20 cellular contexts compared by ENCODE assay signal in the genomic region with DNA sequence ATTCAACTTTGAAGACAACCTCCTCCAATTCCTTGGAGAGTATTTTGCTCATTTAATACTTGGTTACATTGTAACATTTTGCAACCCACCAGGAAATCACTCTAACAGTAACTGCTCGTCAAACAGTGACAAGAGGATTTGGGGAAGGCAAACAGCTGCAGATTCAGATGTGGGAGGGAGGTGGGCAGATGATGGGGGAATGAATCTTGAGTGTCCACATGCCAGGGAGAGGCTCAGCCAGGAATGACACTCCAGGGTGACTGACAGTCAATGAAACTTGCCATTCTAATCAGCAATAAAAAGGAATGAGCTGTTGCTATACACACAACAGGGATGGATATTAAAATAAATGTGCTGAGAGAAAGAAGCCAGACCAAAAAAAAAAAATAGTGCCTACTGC.
A peak's percentile ranks its signal among the peaks of the same experiment; 100 is the strongest.
DNase-seq lines count a peak whose midpoint lies in the region; ATAC-seq and TF ChIP-seq lines count a peak whose summit lies in the region.
"Had no signal": no experiment of that assay in that cellular context is flagged by ENCODE, and none has a peak within 500 bp of the region (broad histone marks: within the 10 kb centered on the region; RNA-seq: fewer than 3 reads in every experiment).

No MANE protein-coding gene starts in this region.

- H3K9me3 Mint-ChIP-seq in activated CD8-positive, alpha-beta T cell treated with anti-CD3 and anti-CD28 coated beads for 36 hours: peaks cover 17% of the 10 kb centered on the region
- H3K9me3 Mint-ChIP-seq in activated CD8-positive, alpha-beta T cell treated with anti-CD3 and anti-CD28 coated beads, Interleukin-2, amount 10 ng/mL, durations not matched to agents 7 days and 5 days (ENCODE audit: insufficient read depth): peaks cover 11% of the 10 kb centered on the region
- H3K9me3 Mint-ChIP-seq in activated naive CD8-positive, alpha-beta T cell treated with anti-CD3 and anti-CD28 coated beads, Interleukin-2, amount 50 U/mL, for 24 hours: peaks cover 19% of the 10 kb centered on the region

- no peaks in the 10 kb centered on the region for H3K27me3 Mint-ChIP-seq in activated CD8-positive, alpha-beta T cell treated with anti-CD3 and anti-CD28 coated beads for 36 hours
- no peaks in the 10 kb centered on the region for H3K27me3 Mint-ChIP-seq in activated CD8-positive, alpha-beta T cell treated with anti-CD3 and anti-CD28 coated beads, Interleukin-2, amount 10 ng/mL, durations not matched to agents 7 days and 5 days (ENCODE audit: low read depth)
- no peaks in the 10 kb centered on the region for H3K27me3 Mint-ChIP-seq in activated naive CD8-positive, alpha-beta T cell treated with anti-CD3 and anti-CD28 coated beads, Interleukin-2, amount 50 U/mL, for 24 hours

- H4K20me1 ChIP-seq in neural cell (ENCODE audit: insufficient read depth): no peaks in the 10 kb centered on the region

- CTCF ChIA-PET in activated CD8-positive, alpha-beta T cell treated with anti-CD3 and anti-CD28 coated beads for 36 hours (lab: Charles Lee): interaction anchor here (1.8 kb wide), 1 partner anchor 60 kb away, joined by 7 read pairs; no protein-coding TSS in a partner anchor
- CTCF ChIA-PET in activated CD8-positive, alpha-beta T cell treated with anti-CD3 and anti-CD28 coated beads, Interleukin-2, amount 10 ng/mL, durations not matched to agents 7 days and 5 days (lab: Charles Lee): interaction anchor here (0.6 to 1.7 kb wide), 5 partner anchors 20 to 519 kb away, joined by 3 to 5 read pairs (median 3); no protein-coding TSS in a partner anchor

- no peaks in the 10 kb centered on the region for H3K36me3 ChIP-seq in neural cell (ENCODE audit: insufficient read depth, low read length)
- H3K36me3 ChIP-seq: brain microvascular endothelial cell, suprapubic skin had no signal

- peak; percentile 51 for TF ChIP-seq EP300 in neural cell (conservative IDR thresholded peaks at IDR 0.05; ENCODE audit: poor library complexity, severe bottlenecking)

- peak overlapping the region; percentile 17 for H3K4me2 ChIP-seq in neural cell (ENCODE audit: low read length)
- H3K4me2 ChIP-seq: SK-N-SH had no signal

- peaks cover 10% of the 10 kb centered on the region for H3F3A ChIP-seq in neural cell (ENCODE audit: insufficient read depth, low read length, poor library complexity, severe bottlenecking)

- intact Hi-C loops in activated CD8-positive, alpha-beta T cell treated with anti-CD3 and anti-CD28 coated beads for 36 hours (cut with micrococcal nuclease): no loop called here

- peak overlapping the region; percentile 95 for H3K27ac ChIP-seq in neural cell (ENCODE audit: low read length)
- H3K27ac ChIP-seq: brain microvascular endothelial cell, GM23248, suprapubic skin had no signal

- H3K9me3 ChIP-seq in neural cell (ENCODE audit: low read length): no peaks in the 10 kb centered on the region
- H3K9me3 ChIP-seq: suprapubic skin had no signal

- H3K4me3 Mint-ChIP-seq in activated CD8-positive, alpha-beta T cell treated with anti-CD3 and anti-CD28 coated beads for 36 hours: no peak overlapping the region
- no peak overlapping the region for H3K4me3 Mint-ChIP-seq in activated CD8-positive, alpha-beta T cell treated with anti-CD3 and anti-CD28 coated beads, Interleukin-2, amount 10 ng/mL, durations not matched to agents 7 days and 5 days
- no peak overlapping the region for H3K4me3 Mint-ChIP-seq in activated naive CD8-positive, alpha-beta T cell treated with anti-CD3 and anti-CD28 coated beads, Interleukin-2, amount 50 U/mL, for 24 hours
- H3K4me3 Mint-ChIP-seq: immature natural killer cell had no signal

- H2AFZ ChIP-seq in neural cell (ENCODE audit: low read depth, low read length): no peak overlapping the region
- H2AFZ ChIP-seq: GM23248 had no signal

- H3K4me3 ChIP-seq in neural cell (ENCODE audit: low read length): peak overlapping the region; percentile 46
- H3K4me3 ChIP-seq: GM23248, suprapubic skin had no signal

- peaks cover 53% of the 10 kb centered on the region for H3K4me1 Mint-ChIP-seq in activated CD8-positive, alpha-beta T cell treated with anti-CD3 and anti-CD28 coated beads for 36 hours (ENCODE audit: low read depth)
- H3K4me1 Mint-ChIP-seq in activated CD8-positive, alpha-beta T cell treated with anti-CD3 and anti-CD28 coated beads, Interleukin-2, amount 10 ng/mL, durations not matched to agents 7 days and 5 days (ENCODE audit: low read depth): peaks cover 50% of the 10 kb centered on the region
- peaks cover 59% of the 10 kb centered on the region for H3K4me1 Mint-ChIP-seq in activated naive CD8-positive, alpha-beta T cell treated with anti-CD3 and anti-CD28 coated beads, Interleukin-2, amount 50 U/mL, for 24 hours

- ATAC-seq in activated CD8-positive, alpha-beta T cell treated with anti-CD3 and anti-CD28 coated beads for 36 hours: no peak
- ATAC-seq in activated CD8-positive, alpha-beta T cell treated with anti-CD3 and anti-CD28 coated beads, Interleukin-2, amount 10 ng/mL, durations not matched to agents 7 days and 5 days: no peak
- no peak for ATAC-seq in activated naive CD8-positive, alpha-beta T cell treated with anti-CD3 and anti-CD28 coated beads, Interleukin-2, amount 50 U/mL, for 24 hours
- no peak for ATAC-seq in GM18502 (IDR thresholded peaks at IDR 0.05; ENCODE audit: poor library complexity, unreplicated experiment)

- in situ Hi-C loops in G401 (cut with HindIII; ENCODE audit: low sequenced_read_pairs): no loop called here

- TF ChIP-seq RAD21 in neural cell (conservative IDR thresholded peaks at IDR 0.05): no peak

- peak overlapping the region; percentile 45 for H3K9ac ChIP-seq in neural cell (ENCODE audit: low read length)
- H3K9ac ChIP-seq: GM23248, SK-N-SH had no signal

- no peaks in the 10 kb centered on the region for H3K9me2 ChIP-seq in neural cell (ENCODE audit: insufficient read depth, low read length)
- H3K9me2 ChIP-seq: SK-N-SH had no signal

- no peak for TF ChIP-seq CTCF in activated CD8-positive, alpha-beta T cell treated with anti-CD3 and anti-CD28 coated beads for 36 hours (IDR thresholded peaks at IDR 0.05)
- TF ChIP-seq CTCF in neural cell (IDR thresholded peaks at IDR 0.05; ENCODE audit: poor library complexity, severe bottlenecking): no peak

- no peak for DNase-seq in activated CD8-positive, alpha-beta T cell treated with anti-CD3 and anti-CD28 coated beads for 36 hours
- DNase-seq in activated CD8-positive, alpha-beta T cell treated with anti-CD3 and anti-CD28 coated beads, Interleukin-2, amount 10 ng/mL, durations not matched to agents 7 days and 5 days: no peak
- peak; percentile 50 for DNase-seq in LHCN-M2 (ENCODE audit: low read depth)
- DNase-seq in activated naive CD8-positive, alpha-beta T cell treated with anti-CD3 and anti-CD28 coated beads, Interleukin-2, amount 50 U/mL, for 24 hours: no peak
- no peak for DNase-seq in G401 (ENCODE audit: low spot score)
- no peak for DNase-seq in NCI-H1105 treated with DMSO at 0.1 percent for 48 hours (lab: John Stamatoyannopoulos, UW)
- DNase-seq: activated naive CD4-positive, alpha-beta T cell treated with anti-CD3 and anti-CD28 coated beads, Interleukin-2, amount 50 U/mL, for 16 hours; brain microvascular endothelial cell; COR-L47; dermis blood vessel endothelial cell; GM23248; immature natural killer cell; KG1; NCI-H1436; NCI-H345; retina; SK-N-SH had no signal

- H3K36me3 Mint-ChIP-seq in activated CD8-positive, alpha-beta T cell treated with anti-CD3 and anti-CD28 coated beads for 36 hours (ENCODE audit: low read depth): peaks cover 11% of the 10 kb centered on the region
- peaks cover 17% of the 10 kb centered on the region for H3K36me3 Mint-ChIP-seq in activated CD8-positive, alpha-beta T cell treated with anti-CD3 and anti-CD28 coated beads, Interleukin-2, amount 10 ng/mL, durations not matched to agents 7 days and 5 days (ENCODE audit: low read depth)
- peaks cover 18% of the 10 kb centered on the region for H3K36me3 Mint-ChIP-seq in activated naive CD8-positive, alpha-beta T cell treated with anti-CD3 and anti-CD28 coated beads, Interleukin-2, amount 50 U/mL, for 24 hours (ENCODE audit: low read depth)

- no peaks in the 10 kb centered on the region for H3K79me2 ChIP-seq in neural cell (replicated peaks; ENCODE audit: insufficient read depth, low read length)

- peak overlapping the region; percentile 94 for H3K27ac Mint-ChIP-seq in activated CD8-positive, alpha-beta T cell treated with anti-CD3 and anti-CD28 coated beads for 36 hours
- no peak overlapping the region for H3K27ac Mint-ChIP-seq in activated CD8-positive, alpha-beta T cell treated with anti-CD3 and anti-CD28 coated beads, Interleukin-2, amount 10 ng/mL, durations not matched to agents 7 days and 5 days
- H3K27ac Mint-ChIP-seq in activated naive CD8-positive, alpha-beta T cell treated with anti-CD3 and anti-CD28 coated beads, Interleukin-2, amount 50 U/mL, for 24 hours: peak overlapping the region; percentile 93
- H3K27ac Mint-ChIP-seq: immature natural killer cell had no signal

- POLR2A ChIA-PET in activated CD8-positive, alpha-beta T cell treated with anti-CD3 and anti-CD28 coated beads for 36 hours (lab: Charles Lee): no interaction called here
- POLR2A ChIA-PET in activated CD8-positive, alpha-beta T cell treated with anti-CD3 and anti-CD28 coated beads, Interleukin-2, amount 10 ng/mL, durations not matched to agents 7 days and 5 days (lab: Charles Lee): no interaction called here

- H3K27me3 ChIP-seq in neural cell (ENCODE audit: insufficient read depth, low read depth, low read length): no peaks in the 10 kb centered on the region
- H3K27me3 ChIP-seq: brain microvascular endothelial cell, suprapubic skin had no signal
